In the genomic region with DNA sequence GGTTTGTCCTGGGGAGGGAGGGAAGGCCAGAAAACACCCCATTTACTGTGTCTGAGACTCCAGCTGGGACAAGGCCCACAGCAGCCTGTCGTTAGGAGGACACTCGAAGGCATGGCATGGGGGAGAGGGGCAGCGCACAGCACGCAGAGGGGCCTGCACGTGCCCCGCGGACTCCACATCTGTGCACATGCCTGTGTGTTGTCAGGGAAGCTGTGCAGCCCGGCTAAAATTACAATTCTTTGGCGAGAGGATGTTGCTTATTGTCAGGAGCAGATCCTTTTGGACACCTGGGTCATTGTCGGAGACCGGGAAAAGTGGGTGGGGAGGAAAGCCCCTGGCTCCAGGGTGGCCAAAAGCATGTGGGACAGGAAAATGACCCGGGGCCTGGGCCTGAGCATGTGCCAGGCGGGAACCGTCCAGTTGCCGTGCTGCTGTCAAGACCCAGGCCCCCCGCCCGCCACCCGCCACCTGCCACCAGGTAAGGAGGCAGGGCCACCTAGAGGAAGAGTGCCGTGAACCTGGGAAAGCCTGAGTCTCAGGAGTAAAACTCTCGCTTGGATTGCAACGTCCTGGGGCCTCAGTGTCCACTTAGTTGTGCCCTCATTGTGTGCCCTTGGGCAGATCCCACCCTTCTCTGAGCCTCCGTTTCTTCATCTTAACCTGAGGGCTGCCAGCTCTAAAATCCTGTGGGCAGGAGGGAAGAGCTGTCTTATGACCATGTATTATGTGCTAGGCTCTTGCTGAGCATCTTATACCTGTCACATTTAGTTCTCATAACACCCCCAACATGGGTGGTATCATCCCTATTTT, we compare ENCODE assay signal across 10 cellular contexts. TPM values are rescaled to one million over a fixed set of nuclear protein-coding genes. Genes with fewer than 3 reads are reported as not detected.
DNase-seq lines count a peak whose midpoint lies in the region; ATAC-seq and TF ChIP-seq lines count a peak whose summit lies in the region.
"Had no signal": no experiment of that assay in that cellular context is flagged by ENCODE, and none has a peak within 500 bp of the region (broad histone marks: within the 10 kb centered on the region; RNA-seq: fewer than 3 reads in every experiment).

No MANE protein-coding gene starts in this region.

- no peaks in the 10 kb centered on the region for H4K20me1 ChIP-seq in BLaER1

- H3K27me3 Mint-ChIP-seq in endothelial cell (ENCODE audit: unreplicated experiment): peaks cover 4% of the 10 kb centered on the region

- H3K4me3 ChIP-seq in BLaER1: no peak overlapping the region
- no peak overlapping the region for H3K4me3 ChIP-seq in SJCRH30
- H3K4me3 ChIP-seq in parathyroid adenoma (ENCODE audit: low read depth, low read length): no peak overlapping the region

- H3K4me2 ChIP-seq in BLaER1: peak overlapping the region; percentile 55
- H3K4me2 ChIP-seq in parathyroid adenoma (ENCODE audit: low read length): no peak overlapping the region

- peaks cover 9% of the 10 kb centered on the region for H3K36me3 Mint-ChIP-seq in endothelial cell (ENCODE audit: low read depth, unreplicated experiment)

- TF ChIP-seq CTCF in endothelial cell (IDR thresholded peaks at IDR 0.05; ENCODE audit: unreplicated experiment) (no peak), parathyroid adenoma (IDR thresholded peaks at IDR 0.05) (no peak), GM13977 (IDR thresholded peaks at IDR 0.05; ENCODE audit: extremely low read depth, insufficient read depth, missing control alignments) (no peak)

- no peak overlapping the region for H3K4me3 Mint-ChIP-seq in endothelial cell (ENCODE audit: unreplicated experiment)

- intact Hi-C loops in left colon (cut with DNase I, micrococcal nuclease): no loop called here

- H3K79me2 ChIP-seq in parathyroid adenoma: no peaks in the 10 kb centered on the region

- H3K4me1 Mint-ChIP-seq in endothelial cell (ENCODE audit: unreplicated experiment): peaks cover 73% of the 10 kb centered on the region

- no peak overlapping the region for H2AFZ ChIP-seq in parathyroid adenoma

- peaks cover 60% of the 10 kb centered on the region for H3K4me1 ChIP-seq in BLaER1
- peaks cover 28% of the 10 kb centered on the region for H3K4me1 ChIP-seq in SJCRH30
- H3K4me1 ChIP-seq in parathyroid adenoma: no peaks in the 10 kb centered on the region

- DNase-seq in SJCRH30 (no peak), endothelial cell (ENCODE audit: low spot score) (no peak), NCI-H146 (lab: John Stamatoyannopoulos, UW) (no peak), left colon (no peak), GM13977 (ENCODE audit: low spot score) (no peak)
- DNase-seq: DND-41, NCI-H345 had no signal

- peak overlapping the region; percentile 98 for H3K27ac Mint-ChIP-seq in endothelial cell (ENCODE audit: unreplicated experiment)

- no peaks in the 10 kb centered on the region for H3K9me3 Mint-ChIP-seq in endothelial cell (ENCODE audit: unreplicated experiment)

- ATAC-seq in HG03196 (IDR thresholded peaks at IDR 0.05; ENCODE audit: unreplicated experiment): no peak
- no peak for ATAC-seq in left colon

- H3K9me3 ChIP-seq in BLaER1 (no peaks in the 10 kb centered on the region), SJCRH30 (replicated peaks) (no peaks in the 10 kb centered on the region), parathyroid adenoma (ENCODE audit: control insufficient read depth, low read length) (no peaks in the 10 kb centered on the region)

- no peaks in the 10 kb centered on the region for H3K36me3 ChIP-seq in BLaER1
- no peaks in the 10 kb centered on the region for H3K36me3 ChIP-seq in SJCRH30
- H3K36me3 ChIP-seq in parathyroid adenoma (ENCODE audit: control insufficient read depth, insufficient read depth, low read length): no peaks in the 10 kb centered on the region

- H3K9ac ChIP-seq in BLaER1 (peak overlapping the region; percentile 8; the same call in 1 of the 2 replicates), parathyroid adenoma (no peak overlapping the region)

- no peak overlapping the region for H3K27ac ChIP-seq in BLaER1
- peak overlapping the region; percentile 95 for H3K27ac ChIP-seq in SJCRH30
- H3K27ac ChIP-seq in parathyroid adenoma: peak overlapping the region; percentile 17

- no peaks in the 10 kb centered on the region for H3K27me3 ChIP-seq in BLaER1
- no peaks in the 10 kb centered on the region for H3K27me3 ChIP-seq in SJCRH30
- H3K27me3 ChIP-seq in parathyroid adenoma (ENCODE audit: control insufficient read depth, insufficient read depth, low read length): no peaks in the 10 kb centered on the region

- in situ Hi-C loops in GM13977 (cut with MboI; ENCODE audit: low pct_unique_long_range_greater_than_20kb, low sequenced_read_pairs, unreplicated experiment): no loop called here

RNA-seq across cellular contexts. Expression of gene VSIR, which starts 7.2 kb away (rescaled TPM):
- 2.6 and 3.4 TPM in 2 replicates for total RNA-seq in SJCRH30 (2014; rRNA removed; shearing (Covaris generic))
- total RNA-seq in endothelial cell (ENCODE audit: unreplicated experiment) (86.1 TPM), left colon (10 to 100 TPM; 50.5 to 76.7 TPM)

RNA-seq across cellular contexts. Expression of gene C10orf105, which starts 46.5 kb away (rescaled TPM):
- not detected in 2 replicates for total RNA-seq in SJCRH30 (2014; rRNA removed; shearing (Covaris generic))
- 0.15 TPM for total RNA-seq in endothelial cell (ENCODE audit: unreplicated experiment)
- total RNA-seq in left colon: under 1 TPM in 1 of 2 donors, not detected in 1; 0.08 TPM

Comparison
In these comparisons a context has a peak if more than half of its experiments do, and no peak if none do; other contexts are left out.
1. RNA of gene VSIR, which starts 7.2 kb away (total RNA-seq): 86.1 TPM in endothelial cell (single experiment) and 50.5 to 76.7 TPM in left colon; 2.6 to 3.4 TPM in SJCRH30; every median in the first group is over 10 times any median in the second.